ENCODE assay signal across 8 cellular contexts in the genomic region with DNA sequence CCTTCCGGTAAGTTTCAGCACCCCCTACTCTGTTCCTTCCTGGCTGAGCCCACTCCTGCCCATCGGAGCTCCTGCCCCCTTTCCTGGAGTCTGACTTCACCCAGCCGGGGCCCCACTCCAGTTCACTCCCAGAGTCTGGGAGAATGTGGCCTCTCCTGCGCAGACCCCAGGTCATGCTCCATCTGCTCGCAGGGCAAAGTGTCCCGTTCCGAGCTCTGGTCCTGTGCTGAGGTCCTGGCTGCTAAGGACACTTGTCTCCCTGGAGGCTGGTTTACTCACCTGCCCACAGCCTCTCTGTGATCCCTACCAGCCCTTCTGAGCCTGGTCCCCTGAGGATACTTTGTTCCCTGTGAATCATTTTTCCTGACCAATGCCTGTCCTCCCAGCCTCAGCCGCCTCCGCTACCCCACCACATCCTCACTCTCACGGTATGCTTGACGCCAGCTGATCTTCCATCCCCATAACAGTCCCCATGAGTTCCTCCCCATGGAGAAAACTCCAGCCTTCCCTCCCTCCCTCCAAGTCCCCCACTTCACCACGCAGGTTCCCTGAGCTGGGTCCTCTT. TPM values are rescaled to one million over a fixed set of nuclear protein-coding genes. Genes with fewer than 3 reads are reported as not detected.
DNase-seq lines count a peak whose midpoint lies in the region; ATAC-seq and TF ChIP-seq lines count a peak whose summit lies in the region.

No MANE protein-coding gene starts in this region.

- H3K36me3 ChIP-seq in esophagus squamous epithelium (peaks cover 12 to 34% (median 24%) of the 10 kb centered on the region in 3 donors), psoas muscle (ENCODE audit: insufficient read depth in 1 of 2, low read depth in 1 of 2) (peaks cover 2 to 23% of the 10 kb centered on the region in 2 donors)

- POLR2A ChIA-PET in RWPE1 (lab: Yijun Ruan, JAX; ENCODE audit: low non-redundant PET) = interaction anchor here (0.6 to 1.1 kb wide), 2 partner anchors 14 to 56 kb away, joined by 4 read pairs; partner anchors contain the start of gene CTSD

- peak; percentile 4 for DNase-seq in DMS53 treated with DMSO at 0.1 percent for 48 hours (lab: John Stamatoyannopoulos, UW; ENCODE audit: unreplicated experiment)
- peak; percentile 84 for DNase-seq in RWPE1 (ENCODE audit: low spot score)
- DNase-seq in esophagus squamous epithelium (lab: John Stamatoyannopoulos, UW) = no peak
- peak in 1 of 2 donors; percentile 69 for DNase-seq in psoas muscle
- no peak for DNase-seq in NOMO-1 treated with DMSO at 0.1 percent for 48 hours (lab: John Stamatoyannopoulos, UW; ENCODE audit: unreplicated experiment)

- no peak for TF ChIP-seq POLR2A in esophagus squamous epithelium (IDR thresholded peaks at IDR 0.05)

- H3K27me3 ChIP-seq in esophagus squamous epithelium = peaks cover 0 to 36% (median 0%) of the 10 kb centered on the region in 4 donors
- H3K27me3 ChIP-seq in psoas muscle (ENCODE audit: insufficient read depth in 3 of 3, low read length in 2 of 3) = no peaks in the 10 kb centered on the region

- peak in 3 of 4 donors; percentile 16 to 27 (median 25) for ATAC-seq in psoas muscle
- no peak for ATAC-seq in HG03442 (IDR thresholded peaks at IDR 0.05; ENCODE audit: unreplicated experiment)
- ATAC-seq in HG02970 (IDR thresholded peaks at IDR 0.05; ENCODE audit: low FRiP score, unreplicated experiment) = no peak
- ATAC-seq in GM18520 (IDR thresholded peaks at IDR 0.05; ENCODE audit: unreplicated experiment) = no peak

- 24 to 44% methylated on average over 12 of the region's 12 CpGs for WGBS in esophagus squamous epithelium, 2 donors
- WGBS in psoas muscle, 3 donors = 56 to 60% (median 57%) methylated on average over 12 of the region's 12 CpGs

- intact Hi-C loops in esophagus squamous epithelium (cut with DNase I) (no loop called here), psoas muscle (cut with DNase I) (loop anchor here (2.0 to 10.0 kb wide), 2 partner anchors 83 to 85 kb away; partner anchors contain the start of genes SYT8 (in 1 of the 2) and TNNI2 (in 1 of the 2))

- no peaks in the 10 kb centered on the region for H3K9me3 ChIP-seq in esophagus squamous epithelium
- no peaks in the 10 kb centered on the region for H3K9me3 ChIP-seq in psoas muscle

- no peak for TF ChIP-seq CTCF in RWPE1 (conservative IDR thresholded peaks at IDR 0.05; ENCODE audit: low read depth)
- TF ChIP-seq CTCF in esophagus squamous epithelium (IDR thresholded peaks at IDR 0.05) = no peak
- no peak for TF ChIP-seq CTCF in psoas muscle (IDR thresholded peaks at IDR 0.05)

- H3K27ac ChIP-seq in RWPE1 = peak overlapping the region; percentile 88
- peak overlapping the region; percentile 28 to 63 (median 42) for H3K27ac ChIP-seq in esophagus squamous epithelium
- H3K27ac ChIP-seq in psoas muscle = peak overlapping the region; percentile 79

- CTCF ChIA-PET in RWPE1 (lab: Yijun Ruan, JAX) = interaction anchor here (1.0 to 2.3 kb wide), 2 partner anchors 56 to 110 kb away, joined by 3 to 8 read pairs; no protein-coding TSS in a partner anchor

- H3K4me1 ChIP-seq in esophagus squamous epithelium (peaks cover 22 to 78% (median 34%) of the 10 kb centered on the region in 3 donors), psoas muscle (peaks cover 70% of the 10 kb centered on the region)

- H3K4me3 ChIP-seq in esophagus squamous epithelium (peak overlapping the region; percentile 37 to 65 (median 46)), psoas muscle (no peak overlapping the region)

RNA-seq across cellular contexts. Expression of gene IFITM10, which starts 0.5 kb away (rescaled TPM):
- total RNA-seq in esophagus squamous epithelium = 1 to 10 TPM in 3 of 4 donors, under 1 TPM in 1; 0.88 to 6.3 (median 2.4) TPM
- total RNA-seq in psoas muscle = 1 to 10 TPM; 1.6 to 6.1 (median 2.7) TPM
- polyA plus RNA-seq in psoas muscle = 1 to 10 TPM in 1 of 3 donors, under 1 TPM in 2; 0.70 to 1.2 (median 0.83) TPM

RNA-seq across cellular contexts. Expression of gene CTSD, which starts 13.9 kb away (rescaled TPM):
- total RNA-seq in esophagus squamous epithelium = 100 to 1,000 TPM; 369 to 649 (median 567) TPM
- 100 to 1,000 TPM; 343 to 950 (median 608) TPM for total RNA-seq in psoas muscle
- polyA plus RNA-seq in psoas muscle = 1,000 to 10,000 TPM in 2 of 3 donors, 100 to 1,000 TPM in 1; 674 to 1,317 (median 1,217) TPM

RNA-seq across cellular contexts. Expression of gene KRTAP5-6, which starts 52.9 kb away (rescaled TPM):
- total RNA-seq in esophagus squamous epithelium (not detected), psoas muscle (not detected)
- polyA plus RNA-seq in psoas muscle = not detected

Comparison
In these comparisons a context has a peak if more than half of its experiments do, and no peak if none do; other contexts are left out.
1. DNase-seq: peak in DMS53 treated with DMSO at 0.1 percent for 48 hours (single experiment) and RWPE1 (single experiment); none in esophagus squamous epithelium (single experiment) and NOMO-1 treated with DMSO at 0.1 percent for 48 hours (single experiment).
2. ATAC-seq: peak in psoas muscle (3 of 4); none in HG03442 (single experiment), HG02970 (single experiment) and GM18520 (single experiment).
3. Peak in every context shown above with its lines, with median percentiles within 50 percentile points of each other: H3K27ac ChIP-seq.